27 cellular contexts compared by ENCODE assay signal in the genomic region with DNA sequence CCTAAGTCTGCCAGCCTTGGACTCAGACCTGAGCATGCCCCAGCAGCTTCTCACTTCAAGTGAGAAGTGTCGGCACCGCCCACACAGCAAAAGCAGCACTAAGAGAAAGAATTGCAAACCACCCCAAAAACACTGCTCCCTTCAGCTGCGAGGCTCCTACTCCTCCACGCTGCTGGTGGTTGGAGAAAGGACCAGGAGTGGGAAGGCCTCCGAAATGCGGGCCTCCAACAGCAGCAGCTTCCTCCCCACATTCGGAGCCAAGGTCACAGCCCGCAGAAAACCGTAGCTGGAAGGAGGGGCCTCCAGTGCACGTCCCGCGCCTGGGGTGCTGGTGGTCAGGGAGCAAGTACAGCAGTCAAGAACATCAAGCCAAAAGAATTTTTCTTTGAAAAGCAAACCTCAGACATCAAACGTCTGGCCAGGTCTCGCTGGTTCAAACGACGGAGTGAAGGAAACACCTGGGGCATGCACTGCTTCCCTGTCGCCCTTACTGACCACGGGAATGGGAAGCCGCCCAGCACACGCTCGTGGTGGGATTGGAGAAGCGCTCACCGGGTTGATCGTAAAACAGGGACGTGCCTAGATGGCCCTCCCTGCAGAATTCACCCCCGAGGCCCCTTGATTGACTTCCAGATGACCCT.
A peak's percentile ranks its signal among the peaks of the same experiment; 100 is the strongest.
DNase-seq lines count a peak whose midpoint lies in the region; ATAC-seq and TF ChIP-seq lines count a peak whose summit lies in the region.
"Had no signal": no experiment of that assay in that cellular context is flagged by ENCODE, and none has a peak within 500 bp of the region (broad histone marks: within the 10 kb centered on the region; RNA-seq: fewer than 3 reads in every experiment).

No MANE protein-coding gene starts in this region.

- 87% methylated on average over 26 of the region's 26 CpGs for WGBS in smooth muscle cell (ENCODE audit: low lambda C conversion rate)

- no peak overlapping the region for H3K9ac ChIP-seq in smooth muscle cell (ENCODE audit: low read depth)

- H3K4me3 ChIP-seq in smooth muscle cell = no peak overlapping the region
- H3K4me3 ChIP-seq: esophagus squamous epithelium, GM23338, lung, pancreas, Peyer's patch, SJCRH30, tibial nerve had no signal

- H3K27ac ChIP-seq in smooth muscle cell (ENCODE audit: low read depth) = no peak overlapping the region
- H3K27ac ChIP-seq: C4-2B, esophagus squamous epithelium, foreskin keratinocyte, pancreas, Peyer's patch, SJCRH30, tibial nerve had no signal

- no peaks in the 10 kb centered on the region for H3K9me3 Mint-ChIP-seq in activated CD8-positive, alpha-beta memory T cell treated with anti-CD3 and anti-CD28 coated beads, Interleukin-2, amount 10 ng/mL, durations not matched to agents 7 days and 5 days (ENCODE audit: low read depth)
- H3K9me3 Mint-ChIP-seq in stimulated activated naive B cell treated with anti-CD40 and anti-IgM and Interleukin-4, amounts not matched to agents 10 μg/mL and 1 μg/mL and 100 μg/mL, for 72 hours = no peaks in the 10 kb centered on the region
- H3K9me3 Mint-ChIP-seq: dendritic cell treated with granulocyte-macrophage colony-stimulating factor and Interleukin-4, amounts not matched to agents 40 ng/mL and 50 ng/mL, for 4 days; stimulated activated naive CD8-positive, alpha-beta T cell treated with anti-CD3 and anti-CD28 coated beads, Interleukin-15, amount 100 ng/mL, for 72 hours had no signal

- no peak overlapping the region for H3K27ac Mint-ChIP-seq in activated CD8-positive, alpha-beta memory T cell treated with anti-CD3 and anti-CD28 coated beads, Interleukin-2, amount 10 ng/mL, durations not matched to agents 7 days and 5 days
- H3K27ac Mint-ChIP-seq in stimulated activated naive B cell treated with anti-CD40 and anti-IgM and Interleukin-4, amounts not matched to agents 10 μg/mL and 1 μg/mL and 100 μg/mL, for 72 hours = no peak overlapping the region
- H3K27ac Mint-ChIP-seq: activated naive CD4-positive, alpha-beta T cell treated with anti-CD3 and anti-CD28 coated beads for 36 hours; dendritic cell treated with granulocyte-macrophage colony-stimulating factor and Interleukin-4, amounts not matched to agents 40 ng/mL and 50 ng/mL, for 4 days; GM23338; nephron had no signal

- no peak for TF ChIP-seq CTCF in smooth muscle cell (IDR thresholded peaks at IDR 0.05; ENCODE audit: borderline replicate concordance, insufficient read depth, poor library complexity, severe bottlenecking)

- ATAC-seq in activated CD8-positive, alpha-beta memory T cell treated with anti-CD3 and anti-CD28 coated beads, Interleukin-2, amount 10 ng/mL, durations not matched to agents 7 days and 5 days = no peak
- ATAC-seq in stimulated activated naive B cell treated with anti-CD40 and anti-IgM and Interleukin-4, amounts not matched to agents 10 μg/mL and 1 μg/mL and 100 μg/mL, for 72 hours (replicated peaks) = peak; percentile 14 to 41
- no peak for ATAC-seq in stimulated activated naive CD8-positive, alpha-beta T cell treated with anti-CD3 and anti-CD28 coated beads, Interleukin-15, Interleukin-2, amounts not matched to agents 100 U/mL and 50 U/mL, for 24 hours
- ATAC-seq: foreskin keratinocyte; GM23338; pancreas; stimulated activated naive CD8-positive, alpha-beta T cell treated with anti-CD3 and anti-CD28 coated beads, Interleukin-15, amount 100 ng/mL, for 72 hours had no signal

- no peaks in the 10 kb centered on the region for H3K36me3 ChIP-seq in smooth muscle cell (ENCODE audit: low read depth)
- H3K36me3 ChIP-seq: esophagus squamous epithelium, pancreas, Peyer's patch, SJCRH30, tibial nerve had no signal

- no peaks in the 10 kb centered on the region for H3K9me3 ChIP-seq in smooth muscle cell (replicated peaks; ENCODE audit: low read depth)
- H3K9me3 ChIP-seq: pancreas, Peyer's patch, SJCRH30 had no signal

- CTCF ChIA-PET in activated CD8-positive, alpha-beta memory T cell treated with anti-CD3 and anti-CD28 coated beads, Interleukin-2, amount 10 ng/mL, durations not matched to agents 7 days and 5 days (lab: Charles Lee) = no interaction called here

- peak; percentile 8 for DNase-seq in CD1c-positive myeloid dendritic cell (ENCODE audit: extremely low spot score)
- DNase-seq in activated CD8-positive, alpha-beta memory T cell treated with anti-CD3 and anti-CD28 coated beads, Interleukin-2, amount 10 ng/mL, durations not matched to agents 7 days and 5 days = peak; percentile 22
- peak; percentile 84 for DNase-seq in mesenteric fat pad (ENCODE audit: low spot score)
- DNase-seq in stimulated activated naive B cell treated with anti-CD40 and anti-IgM and Interleukin-4, amounts not matched to agents 10 μg/mL and 1 μg/mL and 100 μg/mL, for 72 hours = no peak
- no peak for DNase-seq in OCI-M1 (lab: John Stamatoyannopoulos, UW)
- DNase-seq in smooth muscle cell (lab: John Stamatoyannopoulos, UW; ENCODE audit: unreplicated experiment) = no peak
- no peak for DNase-seq in stimulated activated naive CD8-positive, alpha-beta T cell treated with anti-CD3 and anti-CD28 coated beads, Interleukin-15, Interleukin-2, amounts not matched to agents 100 U/mL and 50 U/mL, for 24 hours
- no peak for DNase-seq in cerebellar nuclear complex (lab: John Stamatoyannopoulos, UW)
- DNase-seq: activated naive CD4-positive, alpha-beta T cell treated with anti-CD3 and anti-CD28 coated beads for 36 hours; central memory CD4-positive, alpha-beta T cell; DMS79; esophagus squamous epithelium; foreskin keratinocyte; GDM1; NCI-H748 treated with DMSO at 0.1 percent for 48 hours; small intestine; stimulated activated CD4-positive, alpha-beta T cell treated with anti-CD3 and anti-CD28 coated beads, Interleukin-1b, Interleukin-23, amount 100 ng/mL, for 48 hours; stimulated activated naive CD8-positive, alpha-beta T cell treated with anti-CD3 and anti-CD28 coated beads, Interleukin-15, amount 100 ng/mL, for 72 hours had no signal

- no peaks in the 10 kb centered on the region for H3K36me3 Mint-ChIP-seq in activated CD8-positive, alpha-beta memory T cell treated with anti-CD3 and anti-CD28 coated beads, Interleukin-2, amount 10 ng/mL, durations not matched to agents 7 days and 5 days
- H3K36me3 Mint-ChIP-seq in stimulated activated naive B cell treated with anti-CD40 and anti-IgM and Interleukin-4, amounts not matched to agents 10 μg/mL and 1 μg/mL and 100 μg/mL, for 72 hours = no peaks in the 10 kb centered on the region

- no peaks in the 10 kb centered on the region for H3K27me3 ChIP-seq in smooth muscle cell (ENCODE audit: low read depth)
- H3K27me3 ChIP-seq: esophagus squamous epithelium, foreskin keratinocyte, pancreas, Peyer's patch, SJCRH30, tibial nerve had no signal

- peaks cover 37% of the 10 kb centered on the region for H3K27me3 Mint-ChIP-seq in activated CD8-positive, alpha-beta memory T cell treated with anti-CD3 and anti-CD28 coated beads, Interleukin-2, amount 10 ng/mL, durations not matched to agents 7 days and 5 days
- H3K27me3 Mint-ChIP-seq in stimulated activated naive B cell treated with anti-CD40 and anti-IgM and Interleukin-4, amounts not matched to agents 10 μg/mL and 1 μg/mL and 100 μg/mL, for 72 hours = peaks cover 14 to 16% of the 10 kb centered on the region in 2 donors

- H3K4me1 Mint-ChIP-seq in activated CD8-positive, alpha-beta memory T cell treated with anti-CD3 and anti-CD28 coated beads, Interleukin-2, amount 10 ng/mL, durations not matched to agents 7 days and 5 days = no peaks in the 10 kb centered on the region
- H3K4me1 Mint-ChIP-seq in stimulated activated naive B cell treated with anti-CD40 and anti-IgM and Interleukin-4, amounts not matched to agents 10 μg/mL and 1 μg/mL and 100 μg/mL, for 72 hours = peaks cover 22 to 27% of the 10 kb centered on the region in 2 donors
- H3K4me1 Mint-ChIP-seq: stimulated activated naive CD8-positive, alpha-beta T cell treated with anti-CD3 and anti-CD28 coated beads, Interleukin-15, amount 100 ng/mL, for 72 hours had no signal

- no peak overlapping the region for H3K4me3 Mint-ChIP-seq in activated CD8-positive, alpha-beta memory T cell treated with anti-CD3 and anti-CD28 coated beads, Interleukin-2, amount 10 ng/mL, durations not matched to agents 7 days and 5 days
- H3K4me3 Mint-ChIP-seq in stimulated activated naive B cell treated with anti-CD40 and anti-IgM and Interleukin-4, amounts not matched to agents 10 μg/mL and 1 μg/mL and 100 μg/mL, for 72 hours = no peak overlapping the region
- H3K4me3 Mint-ChIP-seq: activated naive CD4-positive, alpha-beta T cell treated with anti-CD3 and anti-CD28 coated beads for 36 hours; dendritic cell treated with granulocyte-macrophage colony-stimulating factor and Interleukin-4, amounts not matched to agents 40 ng/mL and 50 ng/mL, for 4 days; GM23338; nephron; stimulated activated naive CD8-positive, alpha-beta T cell treated with anti-CD3 and anti-CD28 coated beads, Interleukin-15, amount 100 ng/mL, for 72 hours had no signal

- peaks cover 10% of the 10 kb centered on the region for H3F3A ChIP-seq in smooth muscle cell (ENCODE audit: low read depth)

- no peaks in the 10 kb centered on the region for H3K79me2 ChIP-seq in smooth muscle cell (ENCODE audit: low read depth)

- H2AFZ ChIP-seq in smooth muscle cell (ENCODE audit: low read depth) = no peak overlapping the region
- H2AFZ ChIP-seq: GM23338 had no signal

- H3K4me2 ChIP-seq in smooth muscle cell = no peak overlapping the region
- H3K4me2 ChIP-seq: GM23338 had no signal

- peaks cover 8% of the 10 kb centered on the region for H3K4me1 ChIP-seq in smooth muscle cell (ENCODE audit: low read depth)
- H3K4me1 ChIP-seq: esophagus squamous epithelium, foreskin keratinocyte, Peyer's patch, tibial nerve had no signal

- H4K20me1 ChIP-seq in smooth muscle cell (ENCODE audit: low read depth) = no peaks in the 10 kb centered on the region

Comparison
In these comparisons a context has a peak if more than half of its experiments do, and no peak if none do; other contexts are left out.
1. DNase-seq: peak in CD1c-positive myeloid dendritic cell (single experiment), activated CD8-positive, alpha-beta memory T cell treated with anti-CD3 and anti-CD28 coated beads, Interleukin-2, amount 10 ng/mL, durations not matched to agents 7 days and 5 days (single experiment) and mesenteric fat pad (single experiment); none in stimulated activated naive B cell treated with anti-CD40 and anti-IgM and Interleukin-4, amounts not matched to agents 10 μg/mL and 1 μg/mL and 100 μg/mL, for 72 hours (single experiment), OCI-M1 (single experiment), smooth muscle cell (single experiment), stimulated activated naive CD8-positive, alpha-beta T cell treated with anti-CD3 and anti-CD28 coated beads, Interleukin-15, Interleukin-2, amounts not matched to agents 100 U/mL and 50 U/mL, for 24 hours (single experiment) and cerebellar nuclear complex (0 of 2).
2. ATAC-seq: peak in stimulated activated naive B cell treated with anti-CD40 and anti-IgM and Interleukin-4, amounts not matched to agents 10 μg/mL and 1 μg/mL and 100 μg/mL, for 72 hours (2 of 2); none in activated CD8-positive, alpha-beta memory T cell treated with anti-CD3 and anti-CD28 coated beads, Interleukin-2, amount 10 ng/mL, durations not matched to agents 7 days and 5 days (single experiment) and stimulated activated naive CD8-positive, alpha-beta T cell treated with anti-CD3 and anti-CD28 coated beads, Interleukin-15, Interleukin-2, amounts not matched to agents 100 U/mL and 50 U/mL, for 24 hours (single experiment).